1 cellular context compared by ENCODE assay signal in genomic region chr2:102585704-102586404, GRCh38.
TF ChIP-seq lines count a peak whose summit lies in the region.

No MANE protein-coding gene starts in this region.

TF ChIP-seq in H1, 55 proteins besides CTCF, POLR2A, EP300 and RAD21:
- TF ChIP-seq KDM1A (IDR thresholded peaks at IDR 0.05; ENCODE audit: borderline replicate concordance, low read length) (no peak), SRF (IDR thresholded peaks at IDR 0.05; ENCODE audit: low read depth, low read length) (no peak), SUZ12 (IDR thresholded peaks at IDR 0.05; ENCODE audit: low read length) (no peak), E2F6 (IDR thresholded peaks at IDR 0.05) (no peak), EGR1 (IDR thresholded peaks at IDR 0.05; ENCODE audit: borderline replicate concordance, low read depth, low read length) (no peak), JUN (IDR thresholded peaks at IDR 0.05; ENCODE audit: low read depth, low read length) (no peak)
